In genomic region chr1:243725846-243726245, GRCh38 we compare ENCODE assay signal across 27 cellular contexts.
"Had no signal": no experiment of that assay in that cellular context is flagged by ENCODE, and none has a peak within 500 bp of the region (broad histone marks: within the 10 kb centered on the region; RNA-seq: fewer than 3 reads in every experiment).

No MANE protein-coding gene starts in this region.

- H3K27me3 ChIP-seq: ascending aorta, pancreas, sigmoid colon, suprapubic skin, tibial artery had no signal

- H3K9me3 ChIP-seq: ascending aorta, left ventricle myocardium inferior, pancreas, prostate gland, sigmoid colon, suprapubic skin, tibial artery had no signal

- DNase-seq: activated CD4-positive, alpha-beta memory T cell treated with anti-CD3 and anti-CD28 coated beads, Interleukin-2, amount 10 ng/mL, durations not matched to agents 7 days and 5 days; activated CD4-positive, alpha-beta T cell treated with anti-CD3 and anti-CD28 coated beads, Interleukin-2, amount 10 ng/mL, durations not matched to agents 24 days and 14 days; activated CD4-positive, CD25-positive, alpha-beta regulatory T cell treated with anti-CD3 and anti-CD28 coated beads, Interleukin-2, amount 50 U/mL, for 72 hours; activated CD8-positive, alpha-beta memory T cell treated with anti-CD3 and anti-CD28 coated beads, Interleukin-2, amount 50 U/mL, for 48 hours; activated gamma-delta T cell; activated naive CD4-positive, alpha-beta T cell treated with anti-CD3 and anti-CD28 coated beads, Interleukin-2, amount 10 ng/mL, durations not matched to agents 7 days and 5 days; activated naive CD8-positive, alpha-beta T cell treated with anti-CD3 and anti-CD28 coated beads, Interleukin-2, amount 10 ng/mL, durations not matched to agents 7 days and 5 days; activated T-cell treated with anti-CD3 and anti-CD28 coated beads, Interleukin-2, amount 50 U/mL, for 24 hours; central memory CD4-positive, alpha-beta T cell; effector CD8-positive, alpha-beta T cell; left ventricle myocardium inferior; naive B cell; nucleus accumbens; pancreas; retina; sigmoid colon; stimulated activated naive CD4-positive, alpha-beta T cell; SW 1271; T1000; tibial artery had no signal

- H3K27ac ChIP-seq: ascending aorta, epithelial cell of prostate, left ventricle myocardium inferior, pancreas, prostate gland, suprapubic skin, tibial artery had no signal

- ATAC-seq: pancreas had no signal

- H3K4me1 ChIP-seq: prostate gland had no signal

- H3K4me3 ChIP-seq: ascending aorta, left ventricle myocardium inferior, lung, pancreas, prostate gland, sigmoid colon, suprapubic skin, tibial artery had no signal

- H3K27ac Mint-ChIP-seq: activated CD4-positive, alpha-beta memory T cell treated with anti-CD3 and anti-CD28 coated beads, Interleukin-2, amount 10 ng/mL, durations not matched to agents 7 days and 5 days; activated CD4-positive, alpha-beta T cell treated with anti-CD3 and anti-CD28 coated beads, Interleukin-2, amount 10 ng/mL, durations not matched to agents 24 days and 14 days; activated naive CD4-positive, alpha-beta T cell treated with anti-CD3 and anti-CD28 coated beads, Interleukin-2, amount 10 ng/mL, durations not matched to agents 7 days and 5 days; activated naive CD8-positive, alpha-beta T cell treated with anti-CD3 and anti-CD28 coated beads, Interleukin-2, amount 10 ng/mL, durations not matched to agents 7 days and 5 days; activated T-cell treated with anti-CD3 and anti-CD28 coated beads, Interleukin-2, amount 50 U/mL, for 24 hours; T-helper 1 cell treated with Interleukin-12 subunit alpha and Interleukin-12 subunit beta and Interleukin-4 antibody, amounts not matched to agents 30 μg/mL and 1 μg/mL, for 36 hours had no signal

- H3K27me3 Mint-ChIP-seq: activated CD4-positive, alpha-beta memory T cell treated with anti-CD3 and anti-CD28 coated beads, Interleukin-2, amount 10 ng/mL, durations not matched to agents 7 days and 5 days; activated CD4-positive, alpha-beta T cell treated with anti-CD3 and anti-CD28 coated beads, Interleukin-2, amount 10 ng/mL, durations not matched to agents 24 days and 14 days; activated naive CD4-positive, alpha-beta T cell treated with anti-CD3 and anti-CD28 coated beads, Interleukin-2, amount 10 ng/mL, durations not matched to agents 7 days and 5 days; activated naive CD8-positive, alpha-beta T cell treated with anti-CD3 and anti-CD28 coated beads, Interleukin-2, amount 10 ng/mL, durations not matched to agents 7 days and 5 days; activated T-cell treated with anti-CD3 and anti-CD28 coated beads, Interleukin-2, amount 50 U/mL, for 24 hours; naive B cell had no signal

- H3K4me3 Mint-ChIP-seq: activated CD4-positive, alpha-beta memory T cell treated with anti-CD3 and anti-CD28 coated beads, Interleukin-2, amount 10 ng/mL, durations not matched to agents 7 days and 5 days; activated CD4-positive, alpha-beta T cell treated with anti-CD3 and anti-CD28 coated beads, Interleukin-2, amount 10 ng/mL, durations not matched to agents 24 days and 14 days; activated naive CD4-positive, alpha-beta T cell treated with anti-CD3 and anti-CD28 coated beads, Interleukin-2, amount 10 ng/mL, durations not matched to agents 7 days and 5 days; activated naive CD8-positive, alpha-beta T cell treated with anti-CD3 and anti-CD28 coated beads, Interleukin-2, amount 10 ng/mL, durations not matched to agents 7 days and 5 days; activated T-cell treated with anti-CD3 and anti-CD28 coated beads, Interleukin-2, amount 50 U/mL, for 24 hours; naive B cell; neural crest cell; T-helper 1 cell treated with Interleukin-12 subunit alpha and Interleukin-12 subunit beta and Interleukin-4 antibody, amounts not matched to agents 30 μg/mL and 1 μg/mL, for 36 hours had no signal

- H3K36me3 ChIP-seq: ascending aorta, left ventricle myocardium inferior, pancreas, prostate gland, sigmoid colon, suprapubic skin, tibial artery had no signal

- H3K9me3 Mint-ChIP-seq: activated CD4-positive, alpha-beta memory T cell treated with anti-CD3 and anti-CD28 coated beads, Interleukin-2, amount 10 ng/mL, durations not matched to agents 7 days and 5 days; activated naive CD4-positive, alpha-beta T cell treated with anti-CD3 and anti-CD28 coated beads, Interleukin-2, amount 10 ng/mL, durations not matched to agents 7 days and 5 days; T-helper 1 cell treated with Interleukin-12 subunit alpha and Interleukin-12 subunit beta and Interleukin-4 antibody, amounts not matched to agents 30 μg/mL and 1 μg/mL, for 36 hours had no signal

- H3K36me3 Mint-ChIP-seq: naive B cell had no signal
